ENCODE assay signal across 7 cellular contexts in the genomic region with DNA sequence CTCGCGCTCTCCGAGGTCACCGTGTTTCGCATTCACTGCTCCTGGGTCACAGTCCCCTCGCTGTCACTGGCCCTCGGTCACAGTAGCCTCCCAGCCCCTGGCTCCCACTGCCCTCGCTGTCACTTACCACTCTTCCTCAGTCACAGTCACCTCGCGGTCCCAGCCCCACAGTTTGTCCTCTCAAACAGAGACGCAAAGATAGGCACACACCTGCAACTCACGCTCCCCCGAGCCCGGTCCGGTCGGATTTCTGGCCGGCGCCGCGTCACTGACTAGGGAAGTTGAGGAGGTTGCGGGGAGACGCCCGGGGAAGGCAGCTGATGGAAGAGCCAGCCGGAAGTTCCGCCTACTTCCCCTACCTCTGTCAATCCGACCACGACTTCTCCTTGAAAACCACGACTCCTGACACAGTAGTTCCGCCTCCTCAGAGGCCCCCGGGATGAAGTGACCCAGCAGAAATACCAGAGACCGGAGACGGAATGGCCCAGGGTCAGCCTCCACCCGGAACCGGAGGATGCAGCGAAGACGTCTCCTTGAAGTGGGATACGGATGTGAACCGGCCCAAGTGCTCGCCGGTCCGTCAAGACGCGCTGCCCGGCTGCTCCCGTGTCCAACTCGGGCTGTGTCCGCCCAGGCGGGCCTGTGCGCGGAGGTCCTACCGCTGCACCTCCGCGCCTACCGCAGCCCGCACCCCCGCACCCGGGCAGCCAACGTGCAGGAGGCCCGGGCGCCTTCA. TPM values are rescaled to one million over a fixed set of nuclear protein-coding genes. Genes with fewer than 3 reads are reported as not detected.
A peak's percentile ranks its signal among the peaks of the same experiment; 100 is the strongest.
DNase-seq lines count a peak whose midpoint lies in the region; ATAC-seq and TF ChIP-seq lines count a peak whose summit lies in the region.

A gene (minus strand): TSS at position 322 of the 736 bp plus-strand sequence. CDS start 17,195 bp downstream, outside the sequence.

- ATAC-seq in GM18520 (IDR thresholded peaks at IDR 0.05; ENCODE audit: unreplicated experiment) (peak; percentile 67), HG03060 (IDR thresholded peaks at IDR 0.05; ENCODE audit: low read depth, unreplicated experiment) (peak; percentile 41)

- intact Hi-C loops in sigmoid colon (cut with DNase I) = loop anchor here (2.0 kb wide), 1 partner anchor 27 kb away; no protein-coding TSS in a partner anchor

- TF ChIP-seq CTCF in brain microvascular endothelial cell (IDR thresholded peaks at IDR 0.05; ENCODE audit: low read depth, low read length, missing control alignments) (no peak), sigmoid colon (IDR thresholded peaks at IDR 0.05) (no peak)

- no peak for TF ChIP-seq EP300 in sigmoid colon (IDR thresholded peaks at IDR 0.05)

- H3K4me1 ChIP-seq in iPS DF 6.9 (ENCODE audit: control insufficient read depth, insufficient read depth, low read length) (peaks cover 1% of the 10 kb centered on the region; the same call in 1 of the 2 replicates), sigmoid colon (peaks cover 0 to 39% (median 31%) of the 10 kb centered on the region in 4 donors)

- H3K27me3 ChIP-seq in brain microvascular endothelial cell (replicated peaks) (no peaks in the 10 kb centered on the region), iPS DF 6.9 (ENCODE audit: control insufficient read depth, insufficient read depth, low read length) (no peaks in the 10 kb centered on the region), sigmoid colon (no peaks in the 10 kb centered on the region)

- in situ Hi-C loops in brain microvascular endothelial cell (cut with HindIII; ENCODE audit: low pct_ligation_motif_present, low sequenced_read_pairs) = no loop called here

- DNase-seq in NCI-H2107 treated with DMSO at 0.1 percent for 48 hours (lab: John Stamatoyannopoulos, UW; ENCODE audit: unreplicated experiment) (peak; percentile 98), UCSD-AML1 (lab: John Stamatoyannopoulos, UW; ENCODE audit: unreplicated experiment) (peak; percentile 92), brain microvascular endothelial cell (peak; percentile 93), iPS DF 6.9 (ENCODE audit: low read depth, low spot score) (peak; percentile 92), sigmoid colon (peak; percentile 95)

- H3K36me3 ChIP-seq in brain microvascular endothelial cell (replicated peaks) (no peaks in the 10 kb centered on the region), iPS DF 6.9 (ENCODE audit: control insufficient read depth, insufficient read depth, low read length) (no peaks in the 10 kb centered on the region), sigmoid colon (no peaks in the 10 kb centered on the region)

- no CpG with 5 or more reads among the region's 60 CpGs for WGBS in iPS DF 6.9 (ENCODE audit: insufficient coverage, insufficient read length)
- 0 to 1% methylated on average over 60 of the region's 60 CpGs for WGBS in sigmoid colon, 2 donors

- TF ChIP-seq POLR2A in sigmoid colon (IDR thresholded peaks at IDR 0.05) = peak; percentile 49 to 50

- H3K9me3 ChIP-seq in iPS DF 6.9 (ENCODE audit: control insufficient read depth, insufficient read depth, low read length) (no peaks in the 10 kb centered on the region), sigmoid colon (no peaks in the 10 kb centered on the region)

- peak within 1 kb of the TSS; percentile 91 for H3K27ac ChIP-seq in brain microvascular endothelial cell
- no peak within 1 kb of the TSS for H3K27ac ChIP-seq in iPS DF 6.9 (ENCODE audit: low read length)
- H3K27ac ChIP-seq in sigmoid colon = peak within 1 kb of the TSS; percentile 85 to 94 (median 91)

- peak within 1 kb of the TSS; percentile 100 for H3K4me3 ChIP-seq in brain microvascular endothelial cell (ENCODE audit: low read depth, low read length)
- H3K4me3 ChIP-seq in iPS DF 6.9 (ENCODE audit: low read length) = peak within 1 kb of the TSS; percentile 87
- peak within 1 kb of the TSS; percentile 68 to 91 (median 80) for H3K4me3 ChIP-seq in sigmoid colon

RNA-seq across cellular contexts. Expression of the gene that starts here (rescaled TPM):
- total RNA-seq in sigmoid colon = 10 to 100 TPM; 61.4 to 88.6 (median 72.4) TPM
- polyA plus RNA-seq in sigmoid colon = 10 to 100 TPM; 25.8 to 31.6 (median 29.6) TPM
